In genomic region chr10:118537623-118538022, GRCh38 we compare ENCODE assay signal across 40 cellular contexts. TPM values are rescaled to one million over a fixed set of nuclear protein-coding genes. Genes with fewer than 3 reads are reported as not detected.
"Had no signal": no experiment of that assay in that cellular context is flagged by ENCODE, and none has a peak within 500 bp of the region (broad histone marks: within the 10 kb centered on the region; RNA-seq: fewer than 3 reads in every experiment).

No MANE protein-coding gene starts in this region.

- H3K4me3 ChIP-seq: MG63 had no signal

- H3K36me3 ChIP-seq: MG63 had no signal

- H3K9me3 ChIP-seq: MG63 had no signal

- H3K27me3 ChIP-seq: MG63 had no signal

- DNase-seq: Kasumi-1, MG63, MM.1S, MV-4-11, NCI-H1048, NCI-H1092, NCI-H1092 treated with DMSO at 0.1 percent for 48 hours, NCI-H1105, NCI-H1105 treated with DMSO at 0.1 percent for 48 hours, NCI-H1417, NCI-H1417 treated with DMSO at 0.1 percent for 48 hours, NCI-H1436, NCI-H1436 treated with DMSO at 0.1 percent for 48 hours, NCI-H146, NCI-H1694, NCI-H1694 treated with DMSO at 0.1 percent for 48 hours, NCI-H187, NCI-H187 treated with DMSO at 0.1 percent for 48 hours, NCI-H1930, NCI-H2029, NCI-H2029 treated with DMSO at 0.1 percent for 48 hours, NCI-H2081, NCI-H2081 treated with DMSO at 0.1 percent for 48 hours, NCI-H2107, NCI-H2171, NCI-H2171 treated with DMSO at 0.1 percent for 48 hours, NCI-H2227 treated with DMSO at 0.1 percent for 48 hours, NCI-H226, NCI-H345, NCI-H446, NCI-H446 treated with DMSO at 0.1 percent for 48 hours, NCI-H510A, NCI-H510A treated with DMSO at 0.1 percent for 48 hours, NCI-H524, NCI-H524 treated with DMSO at 0.1 percent for 48 hours, NCI-H526 had no signal

RNA-seq across cellular contexts. Expression of gene PRLHR, which starts 57.8 kb away (rescaled TPM):
- total RNA-seq: LHCN-M2, M059J, MCF 10A, NCI-H460 had no signal
